12 cellular contexts compared by ENCODE assay signal in genomic region chr6:30163090-30163917, GRCh38. TPM values are rescaled to one million over a fixed set of nuclear protein-coding genes. Genes with fewer than 3 reads are reported as not detected.
A peak's percentile ranks its signal among the peaks of the same experiment; 100 is the strongest.
DNase-seq lines count a peak whose midpoint lies in the region; ATAC-seq and TF ChIP-seq lines count a peak whose summit lies in the region.
"Had no signal": no experiment of that assay in that cellular context is flagged by ENCODE, and none has a peak within 500 bp of the region (broad histone marks: within the 10 kb centered on the region; RNA-seq: fewer than 3 reads in every experiment).

TRIM15 (plus strand) TSS chr6:30163546; CDS start chr6:30163685, 139 bp downstream.

- peaks cover 15% of the 10 kb centered on the region for H3K4me1 Mint-ChIP-seq in activated T-helper 17 cell treated with anti-CD3 and anti-CD28 coated beads, Interleukin-2, amount 50 U/mL, for 72 hours

- H3K36me3 Mint-ChIP-seq in activated T-helper 17 cell treated with anti-CD3 and anti-CD28 coated beads, Interleukin-2, amount 50 U/mL, for 72 hours (ENCODE audit: low read depth) = no peaks in the 10 kb centered on the region
- H3K36me3 Mint-ChIP-seq: T-cell had no signal

- intact Hi-C loops in sigmoid colon (cut with DNase I) = no loop called here

- no peak within 1 kb of the TSS for H3K9ac ChIP-seq in BLaER1
- H3K9ac ChIP-seq in mucosa of stomach (ENCODE audit: low read length) = peak within 1 kb of the TSS; percentile 66
- H3K9ac ChIP-seq: parathyroid adenoma had no signal

- H3K4me2 ChIP-seq in BLaER1 = peak within 1 kb of the TSS; percentile 28; the same call in 1 of the 2 replicates
- H3K4me2 ChIP-seq in osteoblast (ENCODE audit: insufficient read depth, low read length) = no peak within 1 kb of the TSS

- H3K36me3 ChIP-seq in BLaER1 = no peaks in the 10 kb centered on the region
- H3K36me3 ChIP-seq in mucosa of stomach (ENCODE audit: control insufficient read depth, insufficient read depth, low read length) = no peaks in the 10 kb centered on the region
- no peaks in the 10 kb centered on the region for H3K36me3 ChIP-seq in osteoblast (ENCODE audit: insufficient read depth, low read length)
- no peaks in the 10 kb centered on the region for H3K36me3 ChIP-seq in sigmoid colon

- H3K79me2 ChIP-seq in osteoblast (ENCODE audit: insufficient read depth, low read length) = no peaks in the 10 kb centered on the region
- H3K79me2 ChIP-seq: parathyroid adenoma had no signal

- H3K4me3 Mint-ChIP-seq in activated T-helper 17 cell treated with anti-CD3 and anti-CD28 coated beads, Interleukin-2, amount 50 U/mL, for 72 hours = peak within 1 kb of the TSS; percentile 42
- H3K4me3 Mint-ChIP-seq: T-cell had no signal

- no peak within 1 kb of the TSS for H3K27ac ChIP-seq in BLaER1
- H3K27ac ChIP-seq in osteoblast (ENCODE audit: low read depth, low read length) = no peak within 1 kb of the TSS
- peak within 1 kb of the TSS in 1 of 4 donors; percentile 42 for H3K27ac ChIP-seq in sigmoid colon
- H3K27ac ChIP-seq in coronary artery = no peak within 1 kb of the TSS
- H3K27ac ChIP-seq: parathyroid adenoma had no signal

- H3K27me3 ChIP-seq in BLaER1 (no peaks in the 10 kb centered on the region), mucosa of stomach (ENCODE audit: control insufficient read depth, insufficient read depth, low read length) (no peaks in the 10 kb centered on the region), osteoblast (ENCODE audit: insufficient read depth, low read length) (peaks cover 23% of the 10 kb centered on the region), sigmoid colon (peaks cover 0 to 8% (median 0%) of the 10 kb centered on the region in 3 donors)

- no peak for TF ChIP-seq CTCF in osteoblast (IDR thresholded peaks at IDR 0.05; ENCODE audit: extremely low read depth, low read depth, low read length)
- no peak for TF ChIP-seq CTCF in sigmoid colon (IDR thresholded peaks at IDR 0.05)
- TF ChIP-seq CTCF in coronary artery (IDR thresholded peaks at IDR 0.05) = no peak

- WGBS in sigmoid colon, 2 donors = 16 to 65% methylated on average over 31 of the region's 31 CpGs

- no peak for TF ChIP-seq EP300 in sigmoid colon (IDR thresholded peaks at IDR 0.05)

- peak within 1 kb of the TSS; percentile 58 for H3K27ac Mint-ChIP-seq in activated T-helper 17 cell treated with anti-CD3 and anti-CD28 coated beads, Interleukin-2, amount 50 U/mL, for 72 hours
- H3K27ac Mint-ChIP-seq: T-cell had no signal

- H4K20me1 ChIP-seq in BLaER1 = no peaks in the 10 kb centered on the region
- no peaks in the 10 kb centered on the region for H4K20me1 ChIP-seq in osteoblast (ENCODE audit: insufficient read depth, low read length)

- H3K9me3 ChIP-seq in BLaER1 (no peaks in the 10 kb centered on the region), mucosa of stomach (ENCODE audit: control insufficient read depth, low read length) (no peaks in the 10 kb centered on the region), osteoblast (ENCODE audit: low read depth, low read length) (no peaks in the 10 kb centered on the region), sigmoid colon (no peaks in the 10 kb centered on the region)

- TF ChIP-seq POLR2A in sigmoid colon (IDR thresholded peaks at IDR 0.05) = peak in 1 of 2 donors; percentile 46

- H3K4me3 ChIP-seq in BLaER1 = no peak within 1 kb of the TSS
- H3K4me3 ChIP-seq in mucosa of stomach (ENCODE audit: low read length) = peak within 1 kb of the TSS; percentile 66
- no peak within 1 kb of the TSS for H3K4me3 ChIP-seq in osteoblast (ENCODE audit: insufficient read depth, low read length)
- peak within 1 kb of the TSS in 1 of 4 donors; percentile 7 for H3K4me3 ChIP-seq in sigmoid colon
- H3K4me3 ChIP-seq in coronary artery = no peak within 1 kb of the TSS

- H2AFZ ChIP-seq in osteoblast (ENCODE audit: low read length) = no peak within 1 kb of the TSS
- H2AFZ ChIP-seq: parathyroid adenoma had no signal

- peaks cover 12% of the 10 kb centered on the region for H3K27me3 Mint-ChIP-seq in activated T-helper 17 cell treated with anti-CD3 and anti-CD28 coated beads, Interleukin-2, amount 50 U/mL, for 72 hours

- peaks cover 8% of the 10 kb centered on the region for H3K4me1 ChIP-seq in BLaER1
- peaks cover 19% of the 10 kb centered on the region for H3K4me1 ChIP-seq in mucosa of stomach (ENCODE audit: control insufficient read depth, insufficient read depth, low read length)
- H3K4me1 ChIP-seq in osteoblast (ENCODE audit: insufficient read depth, low read length) = no peaks in the 10 kb centered on the region
- H3K4me1 ChIP-seq in sigmoid colon = no peaks in the 10 kb centered on the region
- H3K4me1 ChIP-seq: parathyroid adenoma had no signal

- DNase-seq in NCI-H69 (lab: John Stamatoyannopoulos, UW) = peak; percentile 43
- DNase-seq in osteoblast (ENCODE audit: insufficient read length, low spot score, missing footprints) = no peak
- no peak for DNase-seq in sigmoid colon
- DNase-seq in SHP77 (lab: John Stamatoyannopoulos, UW) = no peak
- DNase-seq in coronary artery (ENCODE audit: low spot score) = no peak
- DNase-seq: C1 segment of cervical spinal cord, NCI-H1092 treated with DMSO at 0.1 percent for 48 hours, T-cell had no signal

- no peaks in the 10 kb centered on the region for H3K9me3 Mint-ChIP-seq in activated T-helper 17 cell treated with anti-CD3 and anti-CD28 coated beads, Interleukin-2, amount 50 U/mL, for 72 hours
- H3K9me3 Mint-ChIP-seq: T-cell had no signal

- peak; percentile 73 for ATAC-seq in activated T-helper 17 cell treated with anti-CD3 and anti-CD28 coated beads, Interleukin-2, amount 50 U/mL, for 72 hours (replicated peaks)

RNA-seq across cellular contexts. Expression of gene TRIM15, which starts in this region (rescaled TPM):
- not detected for total RNA-seq in activated T-helper 17 cell treated with anti-CD3 and anti-CD28 coated beads, Interleukin-2, amount 50 U/mL, for 72 hours
- total RNA-seq in osteoblast (not detected in 2 replicates), sigmoid colon (under 1 TPM in 2 of 4 donors, not detected in 2; 0.28 to 0.36 TPM)
- polyA plus RNA-seq in sigmoid colon = 10 to 100 TPM; 38.4 to 52.0 (median 46.0) TPM
- total RNA-seq: T-cell had no signal

Comparison
In these comparisons a context has a peak if more than half of its experiments do, and no peak if none do; other contexts are left out.
1. Peak in ATAC-seq in activated T-helper 17 cell treated with anti-CD3 and anti-CD28 coated beads, Interleukin-2, amount 50 U/mL, for 72 hours; RNA of the gene not detected or under 1 TPM.